In genomic region chr9:135602789-135603481, GRCh38 we compare ENCODE assay signal across 9 cellular contexts. TPM values are rescaled to one million over a fixed set of nuclear protein-coding genes. Genes with fewer than 3 reads are reported as not detected.
A peak's percentile ranks its signal among the peaks of the same experiment; 100 is the strongest.
DNase-seq lines count a peak whose midpoint lies in the region; ATAC-seq, FAIRE-seq and TF ChIP-seq lines count a peak whose summit lies in the region.
"Had no signal": no experiment of that assay in that cellular context is flagged by ENCODE, and none has a peak within 500 bp of the region (broad histone marks: within the 10 kb centered on the region; RNA-seq: fewer than 3 reads in every experiment).

No MANE protein-coding gene starts in this region.

- no peaks in the 10 kb centered on the region for H3K9me3 Mint-ChIP-seq in CD4-positive, CD25-positive, alpha-beta regulatory T cell
- no peaks in the 10 kb centered on the region for H3K9me3 Mint-ChIP-seq in HFFc6
- H3K9me3 Mint-ChIP-seq in T-helper 2 cell treated with Interferon-gamma antibody and Interleukin-4, amounts not matched to agents 5 μg/mL and 100 μg/mL, for 36 hours = no peaks in the 10 kb centered on the region
- H3K9me3 Mint-ChIP-seq: IgD-negative memory B cell had no signal

- WGBS in body of pancreas, 2 donors = 35 to 45% methylated on average over 21 to 24 of the region's 24 CpGs

- DNase-seq in CD4-positive, CD25-positive, alpha-beta regulatory T cell = peak; percentile 23 to 54 (median 37)
- DNase-seq in HFFc6 (peak; percentile 20), body of pancreas (peak; percentile 8 to 50 (median 34)), keratinocyte (ENCODE audit: low read depth, low spot score) (no peak)
- peak; percentile 30 for DNase-seq in T-helper 2 cell treated with Interferon-gamma antibody and Interleukin-4, amounts not matched to agents 5 μg/mL and 100 μg/mL, for 36 hours (ENCODE audit: low spot score)
- peak; percentile 56 for DNase-seq in stimulated activated CD4-positive, alpha-beta T cell treated with anti-CD3 and anti-CD28 coated beads, Interleukin-4, amount 100 ng/mL, for 1 hour

- H3K27ac Mint-ChIP-seq in CD4-positive, CD25-positive, alpha-beta regulatory T cell = no peak overlapping the region
- no peak overlapping the region for H3K27ac Mint-ChIP-seq in HFFc6
- no peak overlapping the region for H3K27ac Mint-ChIP-seq in T-helper 2 cell treated with Interferon-gamma antibody and Interleukin-4, amounts not matched to agents 5 μg/mL and 100 μg/mL, for 36 hours
- H3K27ac Mint-ChIP-seq: IgD-negative memory B cell had no signal

- H3K9me3 ChIP-seq in CD4-positive, CD25-positive, alpha-beta regulatory T cell (ENCODE audit: control insufficient read depth in 2 of 2, low read length in 2 of 2) = no peaks in the 10 kb centered on the region
- H3K9me3 ChIP-seq in body of pancreas (no peaks in the 10 kb centered on the region), keratinocyte (ENCODE audit: control insufficient read depth, low read depth, low read length) (no peaks in the 10 kb centered on the region)

- no peaks in the 10 kb centered on the region for H3K27me3 ChIP-seq in CD4-positive, CD25-positive, alpha-beta regulatory T cell (ENCODE audit: control insufficient read depth, insufficient read depth, low read length)
- H3K27me3 ChIP-seq in body of pancreas (peaks cover 0 to 6% of the 10 kb centered on the region in 2 donors), keratinocyte (ENCODE audit: control insufficient read depth, extremely low read depth, insufficient read depth, low read length) (no peaks in the 10 kb centered on the region)

- no peak overlapping the region for H3K4me2 ChIP-seq in keratinocyte (ENCODE audit: control insufficient read depth, extremely low read depth, insufficient read depth, low read depth, low read length)

- intact Hi-C loops in body of pancreas (cut with DNase I) = no loop called here

- H3K4me1 ChIP-seq in CD4-positive, CD25-positive, alpha-beta regulatory T cell (ENCODE audit: control insufficient read depth, insufficient read depth, low read length, poor library complexity, severe bottlenecking) = no peaks in the 10 kb centered on the region
- H3K4me1 ChIP-seq in body of pancreas (no peaks in the 10 kb centered on the region), keratinocyte (ENCODE audit: control insufficient read depth, extremely low read depth, insufficient read depth, low read length) (no peaks in the 10 kb centered on the region)

- H3K4me1 Mint-ChIP-seq in CD4-positive, CD25-positive, alpha-beta regulatory T cell = peaks cover 0 to 4% (median 0%) of the 10 kb centered on the region in 4 donors
- H3K4me1 Mint-ChIP-seq in HFFc6 (ENCODE audit: low read depth) = no peaks in the 10 kb centered on the region
- H3K4me1 Mint-ChIP-seq in T-helper 2 cell treated with Interferon-gamma antibody and Interleukin-4, amounts not matched to agents 5 μg/mL and 100 μg/mL, for 36 hours (ENCODE audit: low read depth) = no peaks in the 10 kb centered on the region
- H3K4me1 Mint-ChIP-seq: IgD-negative memory B cell had no signal

- no peaks in the 10 kb centered on the region for H3K9me1 ChIP-seq in keratinocyte (ENCODE audit: control insufficient read depth, extremely low read depth, insufficient read depth, low read length)

- no peak overlapping the region for H3K4me3 ChIP-seq in CD4-positive, CD25-positive, alpha-beta regulatory T cell (ENCODE audit: low read depth, low read length)
- H3K4me3 ChIP-seq in body of pancreas (no peak overlapping the region), keratinocyte (ENCODE audit: control insufficient read depth in 2 of 3, extremely low read depth in 1 of 3, insufficient read depth in 2 of 3, low read depth in 1 of 3, low read length in 3 of 3) (no peak overlapping the region)

- H3K36me3 Mint-ChIP-seq in CD4-positive, CD25-positive, alpha-beta regulatory T cell = no peaks in the 10 kb centered on the region
- no peaks in the 10 kb centered on the region for H3K36me3 Mint-ChIP-seq in HFFc6 (ENCODE audit: low read depth)
- no peaks in the 10 kb centered on the region for H3K36me3 Mint-ChIP-seq in T-helper 2 cell treated with Interferon-gamma antibody and Interleukin-4, amounts not matched to agents 5 μg/mL and 100 μg/mL, for 36 hours (ENCODE audit: low read depth)
- H3K36me3 Mint-ChIP-seq: IgD-negative memory B cell had no signal

- no peak overlapping the region for H2AFZ ChIP-seq in keratinocyte (ENCODE audit: control insufficient read depth, low read length)

- H3K4me3 Mint-ChIP-seq in CD4-positive, CD25-positive, alpha-beta regulatory T cell = no peak overlapping the region
- no peak overlapping the region for H3K4me3 Mint-ChIP-seq in HFFc6
- no peak overlapping the region for H3K4me3 Mint-ChIP-seq in T-helper 2 cell treated with Interferon-gamma antibody and Interleukin-4, amounts not matched to agents 5 μg/mL and 100 μg/mL, for 36 hours
- H3K4me3 Mint-ChIP-seq: IgD-negative memory B cell had no signal

- H3K27ac ChIP-seq in CD4-positive, CD25-positive, alpha-beta regulatory T cell (ENCODE audit: insufficient read depth, low read length, poor library complexity, severe bottlenecking) = no peak overlapping the region
- no peak overlapping the region for H3K27ac ChIP-seq in body of pancreas
- no peak overlapping the region for H3K27ac ChIP-seq in keratinocyte (ENCODE audit: control insufficient read depth, insufficient read depth, low read length)

- no peaks in the 10 kb centered on the region for H3K36me3 ChIP-seq in CD4-positive, CD25-positive, alpha-beta regulatory T cell (ENCODE audit: control insufficient read depth, insufficient read depth, low read length)
- H3K36me3 ChIP-seq in body of pancreas (replicated peaks in 1 of 2; ENCODE audit: insufficient read depth in 1 of 2, low read depth in 2 of 2) (no peaks in the 10 kb centered on the region), keratinocyte (ENCODE audit: control insufficient read depth in 2 of 2, extremely low read depth in 1 of 2, insufficient read depth in 2 of 2, low read length in 2 of 2) (no peaks in the 10 kb centered on the region)

- H4K20me1 ChIP-seq in keratinocyte (ENCODE audit: control insufficient read depth, extremely low read depth, insufficient read depth, low read length) = no peaks in the 10 kb centered on the region

- TF ChIP-seq CTCF in HFFc6 (IDR thresholded peaks at IDR 0.05) = peak; percentile 94
- TF ChIP-seq CTCF in body of pancreas (IDR thresholded peaks at IDR 0.05) = peak; percentile 49 to 81 (median 66)
- TF ChIP-seq CTCF in keratinocyte (optimal IDR thresholded peaks at IDR 0.05 in 1 of 3, IDR thresholded peaks at IDR 0.05 in 1 of 3, conservative IDR thresholded peaks at IDR 0.05 in 1 of 3; ENCODE audit: extremely low read depth in 1 of 3, insufficient read depth in 2 of 3, low read length in 3 of 3) = peak; percentile 74 to 80 (median 80)

- peaks cover 12% of the 10 kb centered on the region for H3K27me3 Mint-ChIP-seq in CD4-positive, CD25-positive, alpha-beta regulatory T cell
- peaks cover 12% of the 10 kb centered on the region for H3K27me3 Mint-ChIP-seq in HFFc6 (ENCODE audit: insufficient read depth)
- H3K27me3 Mint-ChIP-seq in T-helper 2 cell treated with Interferon-gamma antibody and Interleukin-4, amounts not matched to agents 5 μg/mL and 100 μg/mL, for 36 hours (ENCODE audit: low read depth) = peaks cover 6% of the 10 kb centered on the region

- ATAC-seq in CD4-positive, CD25-positive, alpha-beta regulatory T cell (ENCODE audit: low read depth in 2 of 2) = peak in 1 of 2 donors; percentile 32
- no peak for ATAC-seq in body of pancreas
- ATAC-seq in HG03354 (IDR thresholded peaks at IDR 0.05; ENCODE audit: poor library complexity, severe bottlenecking, unreplicated experiment) = no peak
- ATAC-seq in HG03342 (IDR thresholded peaks at IDR 0.05; ENCODE audit: unreplicated experiment) = no peak

- H3K9ac ChIP-seq in keratinocyte (ENCODE audit: control insufficient read depth, extremely low read depth, insufficient read depth, low read length) = no peak overlapping the region

- no peak for TF ChIP-seq POLR2A in body of pancreas (IDR thresholded peaks at IDR 0.05)

- H3K79me2 ChIP-seq in keratinocyte (ENCODE audit: control insufficient read depth, insufficient read depth, low read length) = no peaks in the 10 kb centered on the region

- dilution Hi-C loops in keratinocyte (cut with MboI; ENCODE audit: extremely low pct_ligation_motif_present, low sequenced_read_pairs) = no loop called here

- FAIRE-seq in keratinocyte (lab: Jason Lieb, UNC) = no peak

RNA-seq across cellular contexts. Expression of gene GLT6D1, which starts 36.4 kb away (rescaled TPM):
- not detected for total RNA-seq in CD4-positive, CD25-positive, alpha-beta regulatory T cell
- not detected for polyA plus RNA-seq in CD4-positive, CD25-positive, alpha-beta regulatory T cell
- not detected for total RNA-seq in HFFc6 (2021; fragmentation: NEBNext Ultra II Directional; extraction: Animal tissue kit (Norgen Biotek cat#: 25700))
- not detected for total RNA-seq in body of pancreas
- polyA plus RNA-seq in keratinocyte = not detected in 3 replicates
- polyA plus RNA-seq in keratinocyte (2011; ENCODE audit: low read depth) = not detected
- polyA plus RNA-seq in keratinocyte (2011; cell fraction: cytosol; rRNA removed) = not detected in 2 replicates
- polyA plus RNA-seq in keratinocyte (2011; cell fraction: nucleus; rRNA removed) = not detected in 2 replicates
- polyA plus RNA-seq in keratinocyte (2012; ENCODE audit: low replicate concordance) = not detected in 2 replicates
- polyA minus RNA-seq in keratinocyte = not detected in 3 replicates
- polyA minus RNA-seq in keratinocyte (2011; cell fraction: cytosol; rRNA and poly(A)+ RNA removed) = not detected
- polyA minus RNA-seq in keratinocyte (2011; cell fraction: nucleus; rRNA and poly(A)+ RNA removed) = not detected in 2 replicates
- polyA plus RNA-seq: IgD-negative memory B cell had no signal

RNA-seq across cellular contexts. Expression of gene PAEP, which starts 41.4 kb away (rescaled TPM):
- not detected for total RNA-seq in CD4-positive, CD25-positive, alpha-beta regulatory T cell
- polyA plus RNA-seq in CD4-positive, CD25-positive, alpha-beta regulatory T cell = not detected
- total RNA-seq in HFFc6 (2021; fragmentation: NEBNext Ultra II Directional; extraction: Animal tissue kit (Norgen Biotek cat#: 25700)) = not detected
- total RNA-seq in body of pancreas = not detected
- polyA plus RNA-seq in keratinocyte = not detected in 3 replicates
- not detected for polyA plus RNA-seq in keratinocyte (2011; ENCODE audit: low read depth)
- polyA plus RNA-seq in keratinocyte (2011; cell fraction: cytosol; rRNA removed) = not detected in 2 replicates
- not detected in 2 replicates for polyA plus RNA-seq in keratinocyte (2011; cell fraction: nucleus; rRNA removed)
- not detected in 2 replicates for polyA plus RNA-seq in keratinocyte (2012; ENCODE audit: low replicate concordance)
- not detected in 3 replicates for polyA minus RNA-seq in keratinocyte
- polyA minus RNA-seq in keratinocyte (2011; cell fraction: cytosol; rRNA and poly(A)+ RNA removed) = not detected
- not detected in 2 replicates for polyA minus RNA-seq in keratinocyte (2011; cell fraction: nucleus; rRNA and poly(A)+ RNA removed)
- polyA plus RNA-seq: IgD-negative memory B cell had no signal

RNA-seq across cellular contexts. Expression of gene OBP2A, which starts 57.0 kb away (rescaled TPM):
- total RNA-seq in CD4-positive, CD25-positive, alpha-beta regulatory T cell = not detected
- not detected for polyA plus RNA-seq in CD4-positive, CD25-positive, alpha-beta regulatory T cell
- not detected for total RNA-seq in HFFc6 (2021; fragmentation: NEBNext Ultra II Directional; extraction: Animal tissue kit (Norgen Biotek cat#: 25700))
- not detected for total RNA-seq in body of pancreas
- polyA plus RNA-seq in keratinocyte = not detected in 3 replicates
- polyA plus RNA-seq in keratinocyte (2011; ENCODE audit: low read depth) = not detected
- not detected in 2 replicates for polyA plus RNA-seq in keratinocyte (2011; cell fraction: cytosol; rRNA removed)
- polyA plus RNA-seq in keratinocyte (2011; cell fraction: nucleus; rRNA removed) = not detected in 2 replicates
- not detected in 2 replicates for polyA plus RNA-seq in keratinocyte (2012; ENCODE audit: low replicate concordance)
- polyA minus RNA-seq in keratinocyte = not detected in 3 replicates
- polyA minus RNA-seq in keratinocyte (2011; cell fraction: cytosol; rRNA and poly(A)+ RNA removed) = not detected
- polyA minus RNA-seq in keratinocyte (2011; cell fraction: nucleus; rRNA and poly(A)+ RNA removed) = not detected in 2 replicates
- polyA plus RNA-seq: IgD-negative memory B cell had no signal
